Comparison of ENCODE assay signal across 10 cellular contexts in genomic region chr1:57422271-57423134, GRCh38. TPM values are rescaled to one million over a fixed set of nuclear protein-coding genes. Genes with fewer than 3 reads are reported as not detected.
A peak's percentile ranks its signal among the peaks of the same experiment; 100 is the strongest.
DNase-seq lines count a peak whose midpoint lies in the region; ATAC-seq and TF ChIP-seq lines count a peak whose summit lies in the region.
"Had no signal": no experiment of that assay in that cellular context is flagged by ENCODE, and none has a peak within 500 bp of the region (broad histone marks: within the 10 kb centered on the region; RNA-seq: fewer than 3 reads in every experiment).

No MANE protein-coding gene starts in this region.

- H3K9me3 ChIP-seq in upper lobe of right lung: no peaks in the 10 kb centered on the region
- H3K9me3 ChIP-seq: body of pancreas had no signal

- peaks cover 12% of the 10 kb centered on the region for H3K4me1 Mint-ChIP-seq in progenitor cell of endocrine pancreas (ENCODE audit: low read depth)

- ATAC-seq in foreskin keratinocyte (peak; percentile 20), GM21390 (IDR thresholded peaks at IDR 0.05; ENCODE audit: unreplicated experiment) (no peak), upper lobe of right lung (no peak), HG02798 (IDR thresholded peaks at IDR 0.05; ENCODE audit: poor library complexity, unreplicated experiment) (no peak)
- ATAC-seq: body of pancreas had no signal

- no peaks in the 10 kb centered on the region for H3K9me3 Mint-ChIP-seq in progenitor cell of endocrine pancreas (ENCODE audit: low read depth)

- H3K4me1 ChIP-seq in foreskin keratinocyte: no peaks in the 10 kb centered on the region
- peaks cover 6% of the 10 kb centered on the region for H3K4me1 ChIP-seq in upper lobe of right lung

- H3K27me3 Mint-ChIP-seq in progenitor cell of endocrine pancreas: peaks cover 56% of the 10 kb centered on the region

- H3K4me3 Mint-ChIP-seq in progenitor cell of endocrine pancreas (ENCODE audit: low read depth): peak overlapping the region; percentile 81

- peak; percentile 67 for DNase-seq in ELF-1 (ENCODE audit: low read depth, low spot score)
- DNase-seq in NCI-H82 treated with DMSO at 0.1 percent for 48 hours (lab: John Stamatoyannopoulos, UW; ENCODE audit: unreplicated experiment): peak; percentile 75
- DNase-seq in foreskin keratinocyte: peak in 1 of 2 donors; percentile 8
- DNase-seq in progenitor cell of endocrine pancreas (ENCODE audit: low spot score, unreplicated experiment): peak; percentile 34
- no peak for DNase-seq in DMS79 treated with DMSO at 0.1 percent for 48 hours (lab: John Stamatoyannopoulos, UW)
- no peak for DNase-seq in upper lobe of right lung
- DNase-seq: NCI-H226 had no signal

- intact Hi-C loops in upper lobe of right lung (cut with DNase I): no loop called here

- H3K4me3 ChIP-seq in upper lobe of right lung: no peak overlapping the region
- H3K4me3 ChIP-seq: body of pancreas had no signal

- H3K27ac Mint-ChIP-seq in progenitor cell of endocrine pancreas: peak overlapping the region; percentile 91

- no peak overlapping the region for H3K27ac ChIP-seq in foreskin keratinocyte
- no peak overlapping the region for H3K27ac ChIP-seq in upper lobe of right lung
- H3K27ac ChIP-seq: body of pancreas had no signal

- H3K27me3 ChIP-seq in foreskin keratinocyte (peaks cover 92% of the 10 kb centered on the region), upper lobe of right lung (peaks cover 76% of the 10 kb centered on the region)

- H3K36me3 Mint-ChIP-seq in progenitor cell of endocrine pancreas (ENCODE audit: insufficient read depth): no peaks in the 10 kb centered on the region

- no peaks in the 10 kb centered on the region for H3K36me3 ChIP-seq in upper lobe of right lung

- TF ChIP-seq CTCF in foreskin keratinocyte (conservative IDR thresholded peaks at IDR 0.05): peak; percentile 24
- peak; percentile 36 for TF ChIP-seq CTCF in progenitor cell of endocrine pancreas (IDR thresholded peaks at IDR 0.05; ENCODE audit: unreplicated experiment)
- TF ChIP-seq CTCF in upper lobe of right lung (IDR thresholded peaks at IDR 0.05): no peak

RNA-seq across cellular contexts. Expression of gene DAB1, which starts 1.4 kb away (rescaled TPM):
- total RNA-seq in foreskin keratinocyte: not detected in 2 replicates
- not detected in 2 replicates for polyA plus RNA-seq in foreskin keratinocyte
- 4.8 and 6.8 TPM in 2 replicates for total RNA-seq in progenitor cell of endocrine pancreas
- 0.29 TPM for total RNA-seq in upper lobe of right lung

Comparison
In these comparisons a context has a peak if more than half of its experiments do, and no peak if none do; other contexts are left out.
1. DNase-seq: peak in ELF-1 (single experiment), NCI-H82 treated with DMSO at 0.1 percent for 48 hours (single experiment) and progenitor cell of endocrine pancreas (single experiment); none in DMS79 treated with DMSO at 0.1 percent for 48 hours (single experiment) and upper lobe of right lung (single experiment).